Comparison of ENCODE assay signal across 1 cellular context in genomic region chr3:38164966-38165721, GRCh38.
A peak's percentile ranks its signal among the peaks of the same experiment; 100 is the strongest.
TF ChIP-seq lines count a peak whose summit lies in the region.

Gene OXSR1 (plus strand): TSS chr3:38165537. CDS start chr3:38165877, 340 bp downstream.

TF ChIP-seq in GM12878, 131 proteins besides CTCF, POLR2A, EP300 and RAD21 (continued from another document and continues in another):
- no peak for TF ChIP-seq ZBTB4 (CRISPR knock-in tag; IDR thresholded peaks at IDR 0.05)
- peak; percentile 60 for TF ChIP-seq SKIL (IDR thresholded peaks at IDR 0.05; ENCODE audit: low read depth, poor library complexity, severe bottlenecking)
- TF ChIP-seq MYC (IDR thresholded peaks at IDR 0.05; ENCODE audit: insufficient read depth, insufficient read length, insufficient replicate concordance, low read length, severe bottlenecking): no peak
- TF ChIP-seq ZBTB40 (IDR thresholded peaks at IDR 0.05; ENCODE audit: borderline replicate concordance): peak; percentile 91
- no peak for TF ChIP-seq ZSCAN29 (IDR thresholded peaks at IDR 0.05)
- TF ChIP-seq NBN (IDR thresholded peaks at IDR 0.05): peak; percentile 100
- peak; percentile 99 for TF ChIP-seq CREB1 (IDR thresholded peaks at IDR 0.05; ENCODE audit: low read depth)
- peak; percentile 43; the same call in 1 of the 2 replicates for TF ChIP-seq JUND (IDR thresholded peaks at IDR 0.05; ENCODE audit: low read depth, low read length)
- no peak for TF ChIP-seq ASH2L (IDR thresholded peaks at IDR 0.05; ENCODE audit: borderline replicate concordance, low read depth)
- TF ChIP-seq PBX3 (IDR thresholded peaks at IDR 0.05; ENCODE audit: insufficient replicate concordance, low read depth, low read length): peak; percentile 95
- no peak for TF ChIP-seq BCLAF1 (IDR thresholded peaks at IDR 0.05)
- TF ChIP-seq RBBP5 (conservative IDR thresholded peaks at IDR 0.05): no peak; the same call in 1 of the 2 replicates
- peak; percentile 92 for TF ChIP-seq RELA (IDR thresholded peaks at IDR 0.05; ENCODE audit: borderline replicate concordance, partially characterized antibody)
- TF ChIP-seq ATF3 (IDR thresholded peaks at IDR 0.05; ENCODE audit: borderline replicate concordance, extremely low read depth, low read depth, low read length): no peak
- TF ChIP-seq SREBF1 (IDR thresholded peaks at IDR 0.05; ENCODE audit: low read length): no peak
- TF ChIP-seq IRF4 (IDR thresholded peaks at IDR 0.05; ENCODE audit: low read depth, low read length): no peak
- no peak for TF ChIP-seq BCL3 (IDR thresholded peaks at IDR 0.05; ENCODE audit: borderline replicate concordance, insufficient read depth, low read depth, low read length, poor library complexity, severe bottlenecking)
- TF ChIP-seq NR2C2 (IDR thresholded peaks at IDR 0.05; ENCODE audit: borderline replicate concordance, control insufficient read depth, insufficient read length, low read depth): no peak
- TF ChIP-seq ZNF622 (IDR thresholded peaks at IDR 0.05): no peak
- no peak for TF ChIP-seq USF1 (IDR thresholded peaks at IDR 0.05; ENCODE audit: borderline replicate concordance, extremely low read length, insufficient read depth, low read depth, low read length)
- peak; percentile 74 for TF ChIP-seq E2F4 (IDR thresholded peaks at IDR 0.05; ENCODE audit: low read depth, low read length)
- TF ChIP-seq EZH2 (IDR thresholded peaks at IDR 0.05; ENCODE audit: borderline replicate concordance, control insufficient read depth, low read depth, low read length): no peak
- TF ChIP-seq NKRF (conservative IDR thresholded peaks at IDR 0.05): no peak; the same call in 1 of the 2 replicates
- TF ChIP-seq TCF12 (IDR thresholded peaks at IDR 0.05; ENCODE audit: low read depth, low read length): peak; percentile 40; the same call in 1 of the 2 replicates
- TF ChIP-seq LARP7 (IDR thresholded peaks at IDR 0.05): peak; percentile 94; the same call in 1 of the 2 replicates
- no peak for TF ChIP-seq KAT2A (conservative IDR thresholded peaks at IDR 0.05; ENCODE audit: control insufficient read depth, low read depth, low read length)
- TF ChIP-seq KLF5 (IDR thresholded peaks at IDR 0.05; ENCODE audit: partially characterized antibody): no peak
- no peak for TF ChIP-seq MEF2A (IDR thresholded peaks at IDR 0.05; ENCODE audit: insufficient read depth, low read depth, low read length)
- no peak for TF ChIP-seq SMAD1 (IDR thresholded peaks at IDR 0.05; ENCODE audit: low read depth, partially characterized antibody)
- TF ChIP-seq SREBF2 (IDR thresholded peaks at IDR 0.05; ENCODE audit: low read length): no peak
- peak; percentile 88 for TF ChIP-seq RUNX3 (IDR thresholded peaks at IDR 0.05; ENCODE audit: low read length)
- peak; percentile 70 for TF ChIP-seq MXI1 (IDR thresholded peaks at IDR 0.05; ENCODE audit: low read depth, low read length)
- no peak for TF ChIP-seq JUNB (IDR thresholded peaks at IDR 0.05)
- no peak; the same call in 1 of the 2 replicates for TF ChIP-seq GATAD2B (conservative IDR thresholded peaks at IDR 0.05; ENCODE audit: low read depth)
- TF ChIP-seq NFYA (IDR thresholded peaks at IDR 0.05; ENCODE audit: borderline replicate concordance, low read depth, low read length): peak; percentile 77
